Comparison of ENCODE assay signal across 19 cellular contexts in the genomic region with DNA sequence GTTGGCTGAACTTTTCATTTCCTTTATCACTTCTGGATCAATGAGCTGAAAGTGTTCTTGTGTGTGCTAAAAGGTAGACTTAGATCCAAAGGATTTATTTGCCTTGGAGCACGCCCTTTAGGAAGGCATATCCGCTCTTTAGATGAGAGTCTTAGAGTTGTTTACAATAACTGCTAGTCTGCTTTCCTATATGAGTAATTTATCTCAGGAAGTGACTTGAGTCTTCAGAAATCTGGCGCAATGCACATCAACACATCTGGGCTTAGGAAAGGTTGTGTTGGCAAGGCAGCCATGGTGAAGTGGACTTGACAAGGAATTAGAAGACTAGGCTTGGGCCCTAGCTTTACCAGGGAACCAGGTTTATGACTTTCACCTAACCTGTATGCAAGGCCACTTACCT.
DNase-seq lines count a peak whose midpoint lies in the region; ATAC-seq, FAIRE-seq and TF ChIP-seq lines count a peak whose summit lies in the region.
"Had no signal": no experiment of that assay in that cellular context is flagged by ENCODE, and none has a peak within 500 bp of the region (broad histone marks: within the 10 kb centered on the region; RNA-seq: fewer than 3 reads in every experiment).

No MANE protein-coding gene starts in this region.

- H3K9me3 ChIP-seq in Panc1 (ENCODE audit: control insufficient read depth, insufficient read depth, low read depth, low read length), result no peaks in the 10 kb centered on the region
- H3K9me3 ChIP-seq in lower lobe of right lung, result no peaks in the 10 kb centered on the region
- H3K9me3 ChIP-seq: esophagus squamous epithelium, neutrophil, testis had no signal

- BruUV-seq in Panc1 (replicated peaks; lab: Mats Ljungman, UMichigan), result no TSS peak

- POLR2A ChIA-PET in Panc1 (lab: Charles Lee), result no interaction called here

- TF ChIP-seq POLR2A in H54 (IDR thresholded peaks at IDR 0.05; ENCODE audit: low read depth, low read length) (no peak), lower leg skin (IDR thresholded peaks at IDR 0.05) (no peak)

- TF ChIP-seq CTCF in Panc1 (IDR thresholded peaks at IDR 0.05) (no peak), epithelial cell of esophagus (IDR thresholded peaks at IDR 0.05; ENCODE audit: insufficient read depth, low read depth, low read length, missing control alignments) (no peak), lower lobe of right lung (IDR thresholded peaks at IDR 0.05) (no peak), lower leg skin (IDR thresholded peaks at IDR 0.05) (no peak)

- H3K4me3 ChIP-seq in Panc1 (ENCODE audit: low read depth in 2 of 2, low read length in 2 of 2), result no peak overlapping the region
- no peak overlapping the region for H3K4me3 ChIP-seq in epithelial cell of esophagus (ENCODE audit: low read length)
- no peak overlapping the region for H3K4me3 ChIP-seq in lower lobe of right lung
- H3K4me3 ChIP-seq in lower leg skin (ENCODE audit: low read depth, poor library complexity, severe bottlenecking), result no peak overlapping the region
- H3K4me3 ChIP-seq: esophagus squamous epithelium, testis had no signal

- H3K27ac ChIP-seq in Panc1 (ENCODE audit: low read length) (no peak overlapping the region), lower lobe of right lung (no peak overlapping the region)
- H3K27ac ChIP-seq: esophagus squamous epithelium, neutrophil, testis, WERI-Rb-1 had no signal

- H3K4me1 ChIP-seq in Panc1 (ENCODE audit: control insufficient read depth, insufficient read depth, low read length) (no peaks in the 10 kb centered on the region), lower lobe of right lung (no peaks in the 10 kb centered on the region)
- H3K4me1 ChIP-seq: esophagus squamous epithelium, testis had no signal

- DNase-seq in H54 (ENCODE audit: insufficient read length, low spot score), result no peak
- peak; percentile 13 for DNase-seq in Panc1 (ENCODE audit: low read depth, low spot score)
- DNase-seq in epithelial cell of esophagus (ENCODE audit: low read depth), result peak; percentile 86
- DNase-seq in lower lobe of right lung, result no peak
- no peak for DNase-seq in epidermal melanocyte (ENCODE audit: insufficient read length, low spot score)
- DNase-seq in GM03348 (ENCODE audit: low spot score), result no peak
- no peak for DNase-seq in NOMO-1 (lab: John Stamatoyannopoulos, UW; ENCODE audit: unreplicated experiment in 2 of 2)
- no peak for DNase-seq in lower leg skin (ENCODE audit: low spot score in 2 of 2)
- DNase-seq: activated CD4-positive, alpha-beta memory T cell treated with anti-CD3 and anti-CD28 coated beads, Interleukin-2, amount 10 ng/mL, durations not matched to agents 7 days and 5 days; activated naive CD8-positive, alpha-beta T cell treated with anti-CD3 and anti-CD28 coated beads, Interleukin-2, amount 10 ng/mL, durations not matched to agents 7 days and 5 days; COR-L47; esophagus squamous epithelium; NCI-H187; NCI-H446; SHP77 treated with DMSO at 0.1 percent for 48 hours; stimulated activated CD4-positive, alpha-beta T cell treated with anti-CD3 and anti-CD28 coated beads, Interleukin-12 subunit alpha, Interleukin-12 subunit beta, amount 100 ng/mL, for 4 hours; testis; WERI-Rb-1 had no signal

- intact Hi-C loops in Panc1 (cut with micrococcal nuclease; ENCODE audit: unreplicated experiment), result no loop called here
- intact Hi-C loops in lower lobe of right lung (cut with DNase I), result no loop called here
- intact Hi-C loops in lower leg skin (cut with DNase I; ENCODE audit: low total_unique reads), result no loop called here

- in situ Hi-C loops in Panc1 (cut with HindIII; ENCODE audit: low pct_unique_long_range_greater_than_20kb, low sequenced_read_pairs), result no loop called here

- WGBS in lower leg skin, 2 donors, result 83 to 93% methylated on average over 3 of the region's 3 CpGs

- H3K27me3 ChIP-seq in Panc1 (ENCODE audit: control insufficient read depth, insufficient read depth, low read length) (no peaks in the 10 kb centered on the region), lower lobe of right lung (ENCODE audit: low read depth) (no peaks in the 10 kb centered on the region)
- H3K27me3 ChIP-seq: esophagus squamous epithelium, neutrophil, testis had no signal

- ATAC-seq in Panc1, result no peak
- ATAC-seq in lower lobe of right lung, result peak; percentile 39 to 60

- no peaks in the 10 kb centered on the region for H3K36me3 ChIP-seq in Panc1 (ENCODE audit: control insufficient read depth, insufficient read depth, low read length)
- no peaks in the 10 kb centered on the region for H3K36me3 ChIP-seq in lower lobe of right lung
- H3K36me3 ChIP-seq: esophagus squamous epithelium, neutrophil, WERI-Rb-1 had no signal

- CTCF ChIA-PET in Panc1 (lab: Charles Lee), result no interaction called here

- peak; percentile 95 for FAIRE-seq in H54 (lab: Jason Lieb, UNC)

Comparison
In these comparisons a context has a peak if more than half of its experiments do, and no peak if none do; other contexts are left out.
1. DNase-seq: peak in Panc1 (single experiment) and epithelial cell of esophagus (single experiment); none in H54 (single experiment), lower lobe of right lung (single experiment), epidermal melanocyte (single experiment), GM03348 (single experiment), NOMO-1 (0 of 2) and lower leg skin (0 of 2).